Comparison of ENCODE assay signal across 22 cellular contexts in the genomic region with DNA sequence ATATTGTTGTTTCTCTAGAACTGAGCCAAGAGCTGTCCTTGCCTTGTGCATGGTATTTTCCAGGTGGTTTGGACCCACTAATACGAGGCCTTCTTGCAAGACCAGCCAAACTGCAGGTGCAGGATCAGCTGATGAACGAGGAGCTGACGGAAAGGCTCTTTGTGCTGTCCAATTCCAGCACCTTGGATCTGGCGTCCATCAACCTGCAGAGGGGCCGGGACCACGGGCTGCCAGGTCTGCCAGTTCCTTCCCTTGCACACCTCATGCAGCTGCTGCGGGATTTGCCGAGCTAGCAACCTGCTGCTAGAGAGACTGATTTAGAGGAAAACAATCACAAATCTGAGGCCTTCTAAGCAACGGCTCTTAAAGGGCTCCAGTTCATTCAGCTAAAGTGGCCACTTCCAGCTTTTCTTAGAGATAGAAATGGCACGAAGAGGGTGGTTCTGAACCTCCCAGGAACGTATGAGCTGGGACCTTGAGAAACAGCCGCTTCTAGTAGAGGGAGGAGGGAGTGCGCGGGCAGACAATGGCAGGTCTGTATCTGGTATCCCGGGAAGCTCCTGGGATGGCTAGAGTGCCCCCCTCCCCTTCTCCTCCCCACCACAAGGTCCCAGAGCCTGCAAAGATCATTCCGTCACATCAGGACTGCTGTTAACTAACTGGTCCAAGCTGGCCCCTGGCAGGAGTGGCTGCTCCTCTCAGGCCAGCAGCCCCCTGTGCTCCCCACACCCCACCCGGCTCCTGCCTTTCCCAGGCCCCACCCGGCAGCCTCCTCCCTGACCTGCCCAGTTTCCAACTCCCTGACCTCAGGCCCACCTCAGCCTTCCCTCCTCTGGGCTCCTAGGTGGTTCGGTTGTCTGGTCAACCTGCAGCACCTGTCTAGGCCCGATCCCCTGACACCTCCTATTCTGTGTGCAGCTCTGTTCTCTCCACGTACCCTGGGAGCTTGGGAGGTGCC.
DNase-seq lines count a peak whose midpoint lies in the region; ATAC-seq and TF ChIP-seq lines count a peak whose summit lies in the region.
"Had no signal": no experiment of that assay in that cellular context is flagged by ENCODE, and none has a peak within 500 bp of the region (broad histone marks: within the 10 kb centered on the region; RNA-seq: fewer than 3 reads in every experiment).

No MANE protein-coding gene starts in this region.

- DNase-seq in cardiac septum (ENCODE audit: low spot score) (peak; percentile 69), right cardiac atrium (no peak), mammary epithelial cell (no peak), neuronal stem cell (ENCODE audit: low spot score) (no peak), upper lobe of left lung (no peak), NCI-H748 treated with DMSO at 0.1 percent for 48 hours (lab: John Stamatoyannopoulos, UW) (no peak), UCSD-AML1 (lab: John Stamatoyannopoulos, UW; ENCODE audit: unreplicated experiment) (no peak), SKM-1 treated with dmso at 0.1 percent for 144 hours (lab: John Stamatoyannopoulos, UW; ENCODE audit: unreplicated experiment) (no peak)
- DNase-seq: activated CD4-positive, alpha-beta T cell treated with anti-CD3 and anti-CD28 coated beads, Interleukin-2, amount 50 U/mL, for 1 hour; activated effector memory CD4-positive, alpha-beta T cell treated with anti-CD3 and anti-CD28 coated beads, Interleukin-2, amount 50 U/mL, for 16 hours; body of pancreas; C1 segment of cervical spinal cord; Calu3; KBM-7; kidney; MV-4-11; NCI-H1694; NCI-H2227 treated with DMSO at 0.1 percent for 48 hours; NCI-H82; SHP77 treated with DMSO at 0.1 percent for 48 hours; substantia nigra had no signal

- H4K91ac ChIP-seq in neuronal stem cell (ENCODE audit: low read depth, low read length, poor library complexity), result no peak overlapping the region

- no peak for TF ChIP-seq POLR2A in upper lobe of left lung (IDR thresholded peaks at IDR 0.05)

- peak overlapping the region; percentile 36 for H2BK12ac ChIP-seq in neuronal stem cell (ENCODE audit: low read length)

- peak overlapping the region; percentile 91 for H3K18ac ChIP-seq in neuronal stem cell (ENCODE audit: low read length)

- H3K4me3 ChIP-seq in right cardiac atrium (ENCODE audit: low read length) (no peak overlapping the region), mammary epithelial cell (replicated peaks in 1 of 3; ENCODE audit: insufficient read depth in 1 of 3, low read depth in 2 of 3, low read length in 3 of 3) (no peak overlapping the region), neuronal stem cell (ENCODE audit: low read length in 2 of 2) (no peak overlapping the region), upper lobe of left lung (no peak overlapping the region)
- H3K4me3 ChIP-seq: body of pancreas had no signal

- H3K4me1 ChIP-seq in right cardiac atrium (ENCODE audit: control insufficient read depth, insufficient read depth, low read length) (no peaks in the 10 kb centered on the region), mammary epithelial cell (ENCODE audit: insufficient read depth, low read length) (peaks cover 6% of the 10 kb centered on the region), neuronal stem cell (ENCODE audit: control insufficient read depth in 2 of 2, insufficient read depth in 1 of 2, low read depth in 1 of 2, low read length in 2 of 2) (peaks cover 0 to 9% of the 10 kb centered on the region in 2 donors), upper lobe of left lung (no peaks in the 10 kb centered on the region)
- H3K4me1 ChIP-seq: body of pancreas had no signal

- H3K9ac ChIP-seq in mammary epithelial cell (ENCODE audit: insufficient read depth, low read length) (no peak overlapping the region), neuronal stem cell (ENCODE audit: low read depth, low read length, poor library complexity) (no peak overlapping the region)

- no peaks in the 10 kb centered on the region for H4K20me1 ChIP-seq in mammary epithelial cell (ENCODE audit: insufficient read depth, low read length)

- H3K27ac ChIP-seq in right cardiac atrium (ENCODE audit: low read length) (no peak overlapping the region), mammary epithelial cell (ENCODE audit: insufficient read depth, low read depth, low read length) (no peak overlapping the region), neuronal stem cell (replicated peaks; ENCODE audit: low read length) (no peak overlapping the region), upper lobe of left lung (no peak overlapping the region)
- H3K27ac ChIP-seq: body of pancreas, VCaP had no signal

- ATAC-seq in right cardiac atrium (no peak), upper lobe of left lung (ENCODE audit: low FRiP score in 2 of 2) (peak; percentile 39 to 54)
- ATAC-seq: body of pancreas had no signal

- intact Hi-C loops in cardiac septum (cut with DNase I) (no loop called here), right cardiac atrium (cut with DNase I) (no loop called here), mammary epithelial cell (cut with micrococcal nuclease) (no loop called here)

- BruUV-seq in mammary epithelial cell (replicated peaks; lab: Mats Ljungman, UMichigan), result no TSS peak

- H2AFZ ChIP-seq in mammary epithelial cell (ENCODE audit: low read depth, low read length) (peak overlapping the region; percentile 22), neuronal stem cell (ENCODE audit: low read length) (peak overlapping the region; percentile 11)

- no peak for TF ChIP-seq CTCF in mammary epithelial cell (conservative IDR thresholded peaks at IDR 0.05 in 1 of 2, IDR thresholded peaks at IDR 0.05 in 1 of 2; ENCODE audit: extremely low read depth in 1 of 2, insufficient read depth in 1 of 2, low read depth in 1 of 2, low read length in 2 of 2)
- TF ChIP-seq CTCF in upper lobe of left lung (IDR thresholded peaks at IDR 0.05), result no peak

- no peak overlapping the region for H2BK120ac ChIP-seq in neuronal stem cell (ENCODE audit: low read depth, low read length)

- H4K8ac ChIP-seq in neuronal stem cell (ENCODE audit: low read depth, low read length), result no peak overlapping the region

- H3K79me2 ChIP-seq in mammary epithelial cell (ENCODE audit: insufficient read depth, low read length), result no peaks in the 10 kb centered on the region

- H3K79me1 ChIP-seq in neuronal stem cell (ENCODE audit: low read depth, low read length), result no peaks in the 10 kb centered on the region

- no peak overlapping the region for H3K4me2 ChIP-seq in mammary epithelial cell (ENCODE audit: insufficient read depth, low read depth, low read length)
- no peak overlapping the region for H3K4me2 ChIP-seq in neuronal stem cell (ENCODE audit: insufficient read depth, low read length, poor library complexity, severe bottlenecking)

- no peak for TF ChIP-seq EP300 in upper lobe of left lung (IDR thresholded peaks at IDR 0.05)

- CTCF ChIA-PET in mammary epithelial cell (lab: Charles Lee; ENCODE audit: low non-redundant PET), result no interaction called here

- H3K27me3 ChIP-seq in right cardiac atrium (ENCODE audit: control insufficient read depth, insufficient read depth), result no peaks in the 10 kb centered on the region
- H3K27me3 ChIP-seq in mammary epithelial cell (ENCODE audit: insufficient read depth, low read length), result no peaks in the 10 kb centered on the region
- no peaks in the 10 kb centered on the region for H3K27me3 ChIP-seq in neuronal stem cell (ENCODE audit: control insufficient read depth in 3 of 3, insufficient read depth in 3 of 3, low read depth in 1 of 3, low read length in 3 of 3)
- H3K27me3 ChIP-seq in upper lobe of left lung, result no peaks in the 10 kb centered on the region
- H3K27me3 ChIP-seq: body of pancreas had no signal

- H3K23ac ChIP-seq in neuronal stem cell (ENCODE audit: low read depth, low read length, poor library complexity), result no peak overlapping the region

- peak overlapping the region; percentile 78 for H2BK5ac ChIP-seq in neuronal stem cell (ENCODE audit: low read length)

- H2BK15ac ChIP-seq in neuronal stem cell (ENCODE audit: low read length), result peak overlapping the region; percentile 55

- in situ Hi-C loops in mammary epithelial cell (cut with MboI; ENCODE audit: low sequenced_read_pairs in 2 of 2), result no loop called here

- H3K9me3 ChIP-seq in right cardiac atrium (ENCODE audit: control insufficient read depth, low read length), result no peaks in the 10 kb centered on the region
- H3K9me3 ChIP-seq in mammary epithelial cell (replicated peaks; ENCODE audit: insufficient read depth, low read length), result peaks cover 10% of the 10 kb centered on the region
- no peaks in the 10 kb centered on the region for H3K9me3 ChIP-seq in neuronal stem cell (replicated peaks in 1 of 2; ENCODE audit: control insufficient read depth in 2 of 2, insufficient read depth in 1 of 2, low read depth in 1 of 2, low read length in 2 of 2)
- no peaks in the 10 kb centered on the region for H3K9me3 ChIP-seq in upper lobe of left lung
- H3K9me3 ChIP-seq: body of pancreas had no signal

- H2AK5ac ChIP-seq in neuronal stem cell (ENCODE audit: low read depth, low read length), result peak overlapping the region; percentile 27

- no peaks in the 10 kb centered on the region for H3K36me3 ChIP-seq in mammary epithelial cell (ENCODE audit: insufficient read depth, low read length)
- H3K36me3 ChIP-seq in neuronal stem cell (replicated peaks in 1 of 2; ENCODE audit: control insufficient read depth in 2 of 2, insufficient read depth in 2 of 2, low read length in 2 of 2), result no peaks in the 10 kb centered on the region
- no peaks in the 10 kb centered on the region for H3K36me3 ChIP-seq in upper lobe of left lung

- H3K14ac ChIP-seq in neuronal stem cell (ENCODE audit: low read length), result no peak overlapping the region

- 69% methylated on average over 21 of the region's 21 CpGs for WGBS in right cardiac atrium
- WGBS in mammary epithelial cell (ENCODE audit: low coverage, missing lambda C conversion rate), result 81% methylated on average over 12 of the region's 21 CpGs
- no CpG with 5 or more reads among the region's 21 CpGs for WGBS in neuronal stem cell (ENCODE audit: extremely low coverage in 2 of 2, insufficient read length in 2 of 2, insufficient replicate concordance in 1 of 2), 2 donors
- WGBS in upper lobe of left lung, 2 donors, result 81 to 86% methylated on average over 21 of the region's 21 CpGs

- dilution Hi-C loops in mammary epithelial cell (cut with HindIII; ENCODE audit: low sequenced_read_pairs), result no loop called here

- no peak overlapping the region for H3K4ac ChIP-seq in neuronal stem cell (ENCODE audit: low read length)

Comparison
In these comparisons a context has a peak if more than half of its experiments do, and no peak if none do; other contexts are left out.
1. ATAC-seq: peak in upper lobe of left lung (2 of 2); none in right cardiac atrium (0 of 2).